14 cellular contexts compared by ENCODE assay signal in the genomic region with DNA sequence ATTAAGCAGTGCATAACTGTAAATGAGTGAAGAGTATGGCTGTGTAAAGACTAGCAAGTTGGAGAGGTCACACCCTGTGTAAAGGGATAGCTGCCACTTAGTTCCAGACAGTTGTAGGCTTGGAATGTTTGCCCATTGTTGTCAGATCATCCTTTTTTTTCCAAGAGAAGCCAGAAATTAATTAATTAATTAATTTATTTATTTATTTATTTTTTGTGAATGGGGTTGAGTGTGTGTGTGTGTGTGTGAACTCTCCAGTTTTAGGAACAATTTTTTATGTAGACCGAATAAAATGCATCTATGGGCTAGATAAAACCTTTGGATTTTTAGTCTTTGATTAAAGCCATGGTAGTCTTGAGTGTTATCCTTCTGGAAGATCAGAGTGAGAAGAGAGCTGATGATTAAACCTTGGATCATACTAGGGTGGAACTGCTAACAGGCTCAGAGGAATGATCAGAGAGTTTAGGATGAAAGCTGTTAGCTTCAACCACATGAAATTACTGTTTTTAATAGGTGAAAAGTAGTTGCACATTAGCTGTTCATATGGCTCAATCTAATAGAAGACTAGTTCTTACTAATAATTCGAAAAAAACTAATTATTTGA.
"Had no signal": no experiment of that assay in that cellular context is flagged by ENCODE, and none has a peak within 500 bp of the region (broad histone marks: within the 10 kb centered on the region; RNA-seq: fewer than 3 reads in every experiment).

No MANE protein-coding gene starts in this region.

- ATAC-seq: effector memory CD8-positive, alpha-beta T cell; sciatic nerve; upper lobe of right lung had no signal

- H3K4me3 Mint-ChIP-seq: effector memory CD8-positive, alpha-beta T cell had no signal

- H3K4me2 ChIP-seq: hepatocyte had no signal

- H3K27me3 Mint-ChIP-seq: effector memory CD8-positive, alpha-beta T cell had no signal

- H3K27me3 ChIP-seq: hepatocyte, stomach, testis, upper lobe of right lung had no signal

- FAIRE-seq: astrocyte had no signal

- H3K9me3 Mint-ChIP-seq: effector memory CD8-positive, alpha-beta T cell had no signal

- H3K27ac ChIP-seq: hepatocyte, prostate gland, stomach, testis, upper lobe of right lung had no signal

- H2AFZ ChIP-seq: hepatocyte had no signal

- H3K9me3 ChIP-seq: prostate gland, stomach, testis, upper lobe of right lung had no signal

- DNase-seq: activated CD4-positive, CD25-positive, alpha-beta regulatory T cell treated with anti-CD3 and anti-CD28 coated beads, Interleukin-2, amount 50 U/mL, for 72 hours; activated naive CD4-positive, alpha-beta T cell treated with anti-CD3 and anti-CD28 coated beads, Interleukin-2, amount 50 U/mL, for 16 hours; activated T-cell treated with anti-CD3 and anti-CD28 coated beads, Interleukin-2, amount 50 U/mL, for 1 hour; dermis blood vessel endothelial cell; effector memory CD8-positive, alpha-beta T cell; erythroblast; stimulated activated CD4-positive, alpha-beta T cell treated with anti-CD3 and anti-CD28 coated beads, Interleukin-1b, Interleukin-23, amount 100 ng/mL, for 48 hours; stomach; testis; upper lobe of right lung had no signal

- H3K27ac Mint-ChIP-seq: effector memory CD8-positive, alpha-beta T cell had no signal

- H3K36me3 ChIP-seq: prostate gland, stomach, upper lobe of right lung had no signal

- H3K4me3 ChIP-seq: hepatocyte, prostate gland, stomach, testis, upper lobe of right lung had no signal

- H3K4me1 ChIP-seq: prostate gland, upper lobe of right lung had no signal
